ENCODE assay signal across 18 cellular contexts in genomic region chr5:155898284-155898683, GRCh38.
"Had no signal": no experiment of that assay in that cellular context is flagged by ENCODE, and none has a peak within 500 bp of the region (broad histone marks: within the 10 kb centered on the region; RNA-seq: fewer than 3 reads in every experiment).

No MANE protein-coding gene starts in this region.

- H3K36me3 ChIP-seq: gastroesophageal sphincter, left ventricle myocardium inferior, right lobe of liver, tibial artery, upper lobe of left lung, uterus had no signal

- H3K4me1 ChIP-seq: gastroesophageal sphincter, psoas muscle, right lobe of liver, tibial artery, upper lobe of left lung, uterus had no signal

- H3K9me3 ChIP-seq: gastroesophageal sphincter, left ventricle myocardium inferior, psoas muscle, right lobe of liver, tibial artery, upper lobe of left lung, uterus had no signal

- H3K4me3 ChIP-seq: coronary artery, gastroesophageal sphincter, left ventricle myocardium inferior, lung, psoas muscle, right lobe of liver, tibial artery, upper lobe of left lung, uterus had no signal

- ATAC-seq: gastroesophageal sphincter; left cardiac atrium; naive thymus-derived CD4-positive, alpha-beta T cell; right lobe of liver had no signal

- DNase-seq: effector CD8-positive, alpha-beta T cell; glutamatergic neuron; kidney; left cardiac atrium; left ventricle myocardium inferior; mesenchymal stem cell; midbrain; naive thymus-derived CD4-positive, alpha-beta T cell; nephron progenitor cell; psoas muscle; right lobe of liver; stimulated activated naive CD4-positive, alpha-beta T cell treated with Interleukin-2 at 50 U/mL for 16 hours; tibial artery; upper lobe of left lung; uterus had no signal

- H3K27me3 ChIP-seq: gastroesophageal sphincter, right lobe of liver, tibial artery, upper lobe of left lung, uterus had no signal

- H3K27ac ChIP-seq: coronary artery, gastroesophageal sphincter, left ventricle myocardium inferior, psoas muscle, right lobe of liver, tibial artery, upper lobe of left lung, uterus had no signal
